8 cellular contexts compared by ENCODE assay signal in genomic region chr7:603152-603941, GRCh38.
DNase-seq lines count a peak whose midpoint lies in the region; ATAC-seq and TF ChIP-seq lines count a peak whose summit lies in the region.

No MANE protein-coding gene starts in this region.

- peak overlapping the region; percentile 86 to 92 (median 89) for H3K27ac ChIP-seq in Peyer's patch
- peak overlapping the region; percentile 73 for H3K27ac ChIP-seq in caudate nucleus (ENCODE audit: low read depth, low read length)
- H3K27ac ChIP-seq in rectal smooth muscle tissue (ENCODE audit: low read depth, low read length): peak overlapping the region; percentile 45

- no peak for TF ChIP-seq CTCF in Peyer's patch (IDR thresholded peaks at IDR 0.05)

- H3K36me3 ChIP-seq in Peyer's patch (peaks cover 0 to 7% (median 0%) of the 10 kb centered on the region in 3 donors), rectal smooth muscle tissue (ENCODE audit: control insufficient read depth, insufficient read depth, low read length) (no peaks in the 10 kb centered on the region)

- no peak overlapping the region for H3K9ac ChIP-seq in rectal smooth muscle tissue (ENCODE audit: low read length)

- ATAC-seq in HG03442 (IDR thresholded peaks at IDR 0.05; ENCODE audit: unreplicated experiment) (no peak), HG03565 (IDR thresholded peaks at IDR 0.05; ENCODE audit: unreplicated experiment) (no peak)

- peak; percentile 58 for DNase-seq in CD1c-positive myeloid dendritic cell (ENCODE audit: extremely low spot score)
- DNase-seq in Peyer's patch: peak in 1 of 3 donors; percentile 41
- no peak for DNase-seq in caudate nucleus (lab: John Stamatoyannopoulos, UW)
- DNase-seq in mesenteric fat pad (ENCODE audit: low spot score): no peak
- no peak for DNase-seq in DMS153 treated with DMSO at 0.1 percent for 48 hours (lab: John Stamatoyannopoulos, UW; ENCODE audit: unreplicated experiment)

- no peak for TF ChIP-seq POLR2A in Peyer's patch (IDR thresholded peaks at IDR 0.05)

- no peaks in the 10 kb centered on the region for H3K27me3 ChIP-seq in Peyer's patch
- no peaks in the 10 kb centered on the region for H3K27me3 ChIP-seq in rectal smooth muscle tissue (ENCODE audit: control insufficient read depth, insufficient read depth, low read length)

- no peak overlapping the region for H3K4me3 ChIP-seq in Peyer's patch
- H3K4me3 ChIP-seq in rectal smooth muscle tissue (ENCODE audit: low read length): no peak overlapping the region

- H3K4me1 ChIP-seq in Peyer's patch (peaks cover 6 to 46% (median 23%) of the 10 kb centered on the region in 4 donors), rectal smooth muscle tissue (ENCODE audit: control insufficient read depth, insufficient read depth, low read length) (peaks cover 3% of the 10 kb centered on the region)

- no peaks in the 10 kb centered on the region for H3K9me3 ChIP-seq in Peyer's patch
